ENCODE assay signal across 1 cellular context in genomic region chr11:102495161-102496042, GRCh38.
TF ChIP-seq lines count a peak whose summit lies in the region.

No MANE protein-coding gene starts in this region.

TF ChIP-seq in GM23338, 12 proteins besides CTCF, POLR2A, EP300 and RAD21 (continued from another document):
- TF ChIP-seq, protein P1, sequence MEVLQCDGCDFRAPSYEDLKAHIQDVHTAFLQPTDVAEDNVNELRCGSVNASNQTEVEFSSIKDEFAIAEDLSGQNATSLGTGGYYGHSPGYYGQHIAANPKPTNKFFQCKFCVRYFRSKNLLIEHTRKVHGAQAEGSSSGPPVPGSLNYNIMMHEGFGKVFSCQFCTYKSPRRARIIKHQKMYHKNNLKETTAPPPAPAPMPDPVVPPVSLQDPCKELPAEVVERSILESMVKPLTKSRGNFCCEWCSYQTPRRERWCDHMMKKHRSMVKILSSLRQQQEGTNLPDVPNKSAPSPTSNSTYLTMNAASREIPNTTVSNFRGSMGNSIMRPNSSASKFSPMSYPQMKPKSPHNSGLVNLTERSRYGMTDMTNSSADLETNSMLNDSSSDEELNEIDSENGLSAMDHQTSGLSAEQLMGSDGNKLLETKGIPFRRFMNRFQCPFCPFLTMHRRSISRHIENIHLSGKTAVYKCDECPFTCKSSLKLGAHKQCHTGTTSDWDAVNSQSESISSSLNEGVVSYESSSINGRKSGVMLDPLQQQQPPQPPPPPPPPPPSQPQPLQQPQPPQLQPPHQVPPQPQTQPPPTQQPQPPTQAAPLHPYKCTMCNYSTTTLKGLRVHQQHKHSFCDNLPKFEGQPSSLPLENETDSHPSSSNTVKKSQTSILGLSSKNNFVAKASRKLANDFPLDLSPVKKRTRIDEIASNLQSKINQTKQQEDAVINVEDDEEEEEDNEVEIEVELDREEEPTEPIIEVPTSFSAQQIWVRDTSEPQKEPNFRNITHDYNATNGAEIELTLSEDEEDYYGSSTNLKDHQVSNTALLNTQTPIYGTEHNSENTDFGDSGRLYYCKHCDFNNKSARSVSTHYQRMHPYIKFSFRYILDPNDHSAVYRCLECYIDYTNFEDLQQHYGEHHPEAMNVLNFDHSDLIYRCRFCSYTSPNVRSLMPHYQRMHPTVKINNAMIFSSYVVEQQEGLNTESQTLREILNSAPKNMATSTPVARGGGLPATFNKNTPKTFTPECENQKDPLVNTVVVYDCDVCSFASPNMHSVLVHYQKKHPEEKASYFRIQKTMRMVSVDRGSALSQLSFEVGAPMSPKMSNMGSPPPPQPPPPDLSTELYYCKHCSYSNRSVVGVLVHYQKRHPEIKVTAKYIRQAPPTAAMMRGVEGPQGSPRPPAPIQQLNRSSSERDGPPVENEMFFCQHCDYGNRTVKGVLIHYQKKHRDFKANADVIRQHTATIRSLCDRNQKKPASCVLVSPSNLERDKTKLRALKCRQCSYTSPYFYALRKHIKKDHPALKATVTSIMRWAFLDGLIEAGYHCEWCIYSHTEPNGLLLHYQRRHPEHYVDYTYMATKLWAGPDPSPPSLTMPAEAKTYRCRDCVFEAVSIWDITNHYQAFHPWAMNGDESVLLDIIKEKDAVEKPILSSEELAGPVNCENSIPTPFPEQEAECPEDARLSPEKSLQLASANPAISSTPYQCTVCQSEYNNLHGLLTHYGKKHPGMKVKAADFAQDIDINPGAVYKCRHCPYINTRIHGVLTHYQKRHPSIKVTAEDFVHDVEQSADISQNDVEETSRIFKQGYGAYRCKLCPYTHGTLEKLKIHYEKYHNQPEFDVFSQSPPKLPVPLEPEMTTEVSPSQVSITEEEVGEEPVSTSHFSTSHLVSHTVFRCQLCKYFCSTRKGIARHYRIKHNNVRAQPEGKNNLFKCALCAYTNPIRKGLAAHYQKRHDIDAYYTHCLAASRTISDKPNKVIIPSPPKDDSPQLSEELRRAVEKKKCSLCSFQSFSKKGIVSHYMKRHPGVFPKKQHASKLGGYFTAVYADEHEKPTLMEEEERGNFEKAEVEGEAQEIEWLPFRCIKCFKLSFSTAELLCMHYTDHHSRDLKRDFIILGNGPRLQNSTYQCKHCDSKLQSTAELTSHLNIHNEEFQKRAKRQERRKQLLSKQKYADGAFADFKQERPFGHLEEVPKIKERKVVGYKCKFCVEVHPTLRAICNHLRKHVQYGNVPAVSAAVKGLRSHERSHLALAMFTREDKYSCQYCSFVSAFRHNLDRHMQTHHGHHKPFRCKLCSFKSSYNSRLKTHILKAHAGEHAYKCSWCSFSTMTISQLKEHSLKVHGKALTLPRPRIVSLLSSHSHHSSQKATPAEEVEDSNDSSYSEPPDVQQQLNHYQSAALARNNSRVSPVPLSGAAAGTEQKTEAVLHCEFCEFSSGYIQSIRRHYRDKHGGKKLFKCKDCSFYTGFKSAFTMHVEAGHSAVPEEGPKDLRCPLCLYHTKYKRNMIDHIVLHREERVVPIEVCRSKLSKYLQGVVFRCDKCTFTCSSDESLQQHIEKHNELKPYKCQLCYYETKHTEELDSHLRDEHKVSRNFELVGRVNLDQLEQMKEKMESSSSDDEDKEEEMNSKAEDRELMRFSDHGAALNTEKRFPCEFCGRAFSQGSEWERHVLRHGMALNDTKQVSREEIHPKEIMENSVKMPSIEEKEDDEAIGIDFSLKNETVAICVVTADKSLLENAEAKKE (CRISPR knock-in tag; IDR thresholded peaks at IDR 0.05): no peak
- TF ChIP-seq EZH2phosphoT487 (IDR thresholded peaks at IDR 0.05; ENCODE audit: unreplicated experiment): no peak
- no peak for TF ChIP-seq ZNF114 (CRISPR knock-in tag; IDR thresholded peaks at IDR 0.05)
- TF ChIP-seq EZH2 (IDR thresholded peaks at IDR 0.05; ENCODE audit: low read depth, unreplicated experiment): no peak
- no peak for TF ChIP-seq NANOG (IDR thresholded peaks at IDR 0.05; ENCODE audit: borderline replicate concordance)
